In genomic region chr10:73732426-73732825, GRCh38 we compare ENCODE assay signal across 16 cellular contexts. TPM values are rescaled to one million over a fixed set of nuclear protein-coding genes. Genes with fewer than 3 reads are reported as not detected.
DNase-seq lines count a peak whose midpoint lies in the region; ATAC-seq and TF ChIP-seq lines count a peak whose summit lies in the region.
"Had no signal": no experiment of that assay in that cellular context is flagged by ENCODE, and none has a peak within 500 bp of the region (broad histone marks: within the 10 kb centered on the region; RNA-seq: fewer than 3 reads in every experiment).

No MANE protein-coding gene starts in this region.

- peaks cover 25% of the 10 kb centered on the region for H3K36me3 Mint-ChIP-seq in CD4-positive, alpha-beta T cell (ENCODE audit: low read depth)
- H3K36me3 Mint-ChIP-seq in Caco-2 (ENCODE audit: insufficient read depth, unreplicated experiment), result peaks cover 26% of the 10 kb centered on the region
- H3K36me3 Mint-ChIP-seq in activated naive CD8-positive, alpha-beta T cell treated with anti-CD3 and anti-CD28 coated beads for 36 hours, result peaks cover 3% of the 10 kb centered on the region
- no peaks in the 10 kb centered on the region for H3K36me3 Mint-ChIP-seq in natural killer cell

- H3K27me3 ChIP-seq in CD4-positive, alpha-beta T cell (ENCODE audit: control insufficient read depth, insufficient read depth, low read length), result no peaks in the 10 kb centered on the region
- H3K27me3 ChIP-seq in Caco-2 (replicated peaks; ENCODE audit: control insufficient read depth, insufficient read depth, low read length) (no peaks in the 10 kb centered on the region), esophagus muscularis mucosa (no peaks in the 10 kb centered on the region)
- H3K27me3 ChIP-seq: colonic mucosa, foreskin keratinocyte, upper lobe of left lung had no signal

- peaks cover 29% of the 10 kb centered on the region for H3K4me1 Mint-ChIP-seq in CD4-positive, alpha-beta T cell (ENCODE audit: low read depth)
- H3K4me1 Mint-ChIP-seq in Caco-2 (ENCODE audit: low read depth, unreplicated experiment) (no peaks in the 10 kb centered on the region), natural killer cell (peaks cover 12 to 22% of the 10 kb centered on the region in 2 donors)
- H3K4me1 Mint-ChIP-seq in activated naive CD8-positive, alpha-beta T cell treated with anti-CD3 and anti-CD28 coated beads for 36 hours, result peaks cover 11% of the 10 kb centered on the region

- no peaks in the 10 kb centered on the region for H3K9me3 ChIP-seq in CD4-positive, alpha-beta T cell (ENCODE audit: control insufficient read depth, low read length)
- H3K9me3 ChIP-seq in Caco-2 (no peaks in the 10 kb centered on the region), esophagus muscularis mucosa (no peaks in the 10 kb centered on the region)
- H3K9me3 ChIP-seq: colonic mucosa, upper lobe of left lung had no signal

- DNase-seq in CD4-positive, alpha-beta T cell, result no peak
- DNase-seq in Caco-2 (no peak), natural killer cell (no peak), iPS-NIHi11 (ENCODE audit: low spot score) (no peak), esophagus muscularis mucosa (ENCODE audit: extremely low spot score) (no peak)
- DNase-seq in activated naive CD8-positive, alpha-beta T cell treated with anti-CD3 and anti-CD28 coated beads for 36 hours, result no peak
- DNase-seq: colonic mucosa, DMS53, foreskin keratinocyte, NCI-H2029 treated with DMSO at 0.1 percent for 48 hours, NCI-H510A treated with DMSO at 0.1 percent for 48 hours, Right ventricle myocardium superior had no signal

- H3K27me3 Mint-ChIP-seq in CD4-positive, alpha-beta T cell, result no peaks in the 10 kb centered on the region
- H3K27me3 Mint-ChIP-seq in Caco-2 (ENCODE audit: insufficient read depth, unreplicated experiment) (no peaks in the 10 kb centered on the region), natural killer cell (ENCODE audit: low read depth in 2 of 2) (no peaks in the 10 kb centered on the region)
- H3K27me3 Mint-ChIP-seq in activated naive CD8-positive, alpha-beta T cell treated with anti-CD3 and anti-CD28 coated beads for 36 hours, result no peaks in the 10 kb centered on the region

- H3K27ac ChIP-seq in CD4-positive, alpha-beta T cell (ENCODE audit: low read depth, low read length), result no peak overlapping the region
- no peak overlapping the region for H3K27ac ChIP-seq in esophagus muscularis mucosa (replicated peaks in 1 of 4)
- H3K27ac ChIP-seq: colonic mucosa, foreskin keratinocyte, upper lobe of left lung had no signal

- TF ChIP-seq CTCF in CD4-positive, alpha-beta T cell (IDR thresholded peaks at IDR 0.05), result no peak
- TF ChIP-seq CTCF in Caco-2 (IDR thresholded peaks at IDR 0.05; ENCODE audit: insufficient read depth in 1 of 2, low read depth in 1 of 2, low read length in 1 of 2, severe bottlenecking in 1 of 2, unreplicated experiment in 1 of 2) (no peak), natural killer cell (IDR thresholded peaks at IDR 0.05) (no peak), esophagus muscularis mucosa (IDR thresholded peaks at IDR 0.05) (no peak)

- POLR2A ChIA-PET in CD4-positive, alpha-beta T cell (lab: Charles Lee), result interaction anchor here (3.6 kb wide), 1 partner anchor 11 kb away, joined by 84 read pairs; the partner anchor contains the start of gene SEC24C
- POLR2A ChIA-PET in Caco-2 (lab: Charles Lee), result no interaction called here

- 95% methylated on average over 8 of the region's 20 CpGs for WGBS in esophagus muscularis mucosa

- H3K4me3 Mint-ChIP-seq in CD4-positive, alpha-beta T cell, result peak overlapping the region; percentile 68
- H3K4me3 Mint-ChIP-seq in Caco-2 (ENCODE audit: unreplicated experiment) (peak overlapping the region; percentile 52), natural killer cell (peak overlapping the region; percentile 56)
- H3K4me3 Mint-ChIP-seq in activated naive CD8-positive, alpha-beta T cell treated with anti-CD3 and anti-CD28 coated beads for 36 hours, result peak overlapping the region; percentile 40

- TF ChIP-seq POLR2A in esophagus muscularis mucosa (IDR thresholded peaks at IDR 0.05; ENCODE audit: low read depth), result no peak

- CTCF ChIA-PET in CD4-positive, alpha-beta T cell (lab: Charles Lee), result interaction anchor here (1.0 kb wide), 1 partner anchor 15 kb away, joined by 3 read pairs; no protein-coding TSS in a partner anchor
- CTCF ChIA-PET in Caco-2 (lab: Charles Lee), result no interaction called here

- ATAC-seq in CD4-positive, alpha-beta T cell (ENCODE audit: poor library complexity), result no peak
- ATAC-seq in natural killer cell (no peak), GM21576 (IDR thresholded peaks at IDR 0.05; ENCODE audit: unreplicated experiment) (no peak), GM18858 (IDR thresholded peaks at IDR 0.05; ENCODE audit: unreplicated experiment) (no peak)
- ATAC-seq: foreskin keratinocyte, HepG2 had no signal

- intact Hi-C loops in CD4-positive, alpha-beta T cell (cut with DNase I, micrococcal nuclease), result loop anchor here in 1 of 2 experiments (5.0 to 10.0 kb wide), 2 partner anchors 105 to 422 kb away; partner anchors contain the start of genes ADK and AP3M1
- intact Hi-C loops in Caco-2 (cut with micrococcal nuclease; ENCODE audit: unreplicated experiment), result no loop called here
- intact Hi-C loops in natural killer cell (cut with micrococcal nuclease), result no loop called here
- intact Hi-C loops in esophagus muscularis mucosa (cut with DNase I), result no loop called here

- no TSS peak for BruUV-seq in Caco-2 (replicated peaks; lab: Mats Ljungman, UMichigan)

- no peak for TF ChIP-seq EP300 in esophagus muscularis mucosa (IDR thresholded peaks at IDR 0.05)

- H3K4me3 ChIP-seq in Caco-2 (ENCODE audit: low read depth, low read length) (no peak overlapping the region), esophagus muscularis mucosa (no peak overlapping the region)
- H3K4me3 ChIP-seq: colonic mucosa had no signal

- no peaks in the 10 kb centered on the region for H3K9me3 Mint-ChIP-seq in CD4-positive, alpha-beta T cell
- H3K9me3 Mint-ChIP-seq in Caco-2 (ENCODE audit: unreplicated experiment) (no peaks in the 10 kb centered on the region), natural killer cell (no peaks in the 10 kb centered on the region)
- no peaks in the 10 kb centered on the region for H3K9me3 Mint-ChIP-seq in activated naive CD8-positive, alpha-beta T cell treated with anti-CD3 and anti-CD28 coated beads for 36 hours

- H3K4me1 ChIP-seq in Caco-2 (no peaks in the 10 kb centered on the region), esophagus muscularis mucosa (peaks cover 41 to 55% (median 52%) of the 10 kb centered on the region in 4 donors)

- peak overlapping the region; percentile 73 for H3K27ac Mint-ChIP-seq in CD4-positive, alpha-beta T cell
- no peak overlapping the region for H3K27ac Mint-ChIP-seq in Caco-2 (ENCODE audit: unreplicated experiment)
- H3K27ac Mint-ChIP-seq in activated naive CD8-positive, alpha-beta T cell treated with anti-CD3 and anti-CD28 coated beads for 36 hours, result no peak overlapping the region
- no peak overlapping the region for H3K27ac Mint-ChIP-seq in natural killer cell

- H3K36me3 ChIP-seq in Caco-2 (ENCODE audit: control insufficient read depth, insufficient read depth, low read length) (no peaks in the 10 kb centered on the region), esophagus muscularis mucosa (peaks cover 18 to 56% (median 40%) of the 10 kb centered on the region in 4 donors)
- H3K36me3 ChIP-seq: colonic mucosa had no signal

RNA-seq across cellular contexts. Expression of gene SEC24C, which starts 11.7 kb away (rescaled TPM):
- 10 to 100 TPM; 52.0 to 54.2 TPM for total RNA-seq in CD4-positive, alpha-beta T cell
- total RNA-seq in Caco-2 (2022) (91.0 and 91.2 TPM in 2 replicates), natural killer cell (100 to 1,000 TPM; 153 to 161 (median 160) TPM), esophagus muscularis mucosa (10 to 100 TPM; 42.4 to 61.3 (median 53.5) TPM)
- 10 to 100 TPM; 74.6 to 74.9 TPM for total RNA-seq in activated naive CD8-positive, alpha-beta T cell treated with anti-CD3 and anti-CD28 coated beads for 36 hours

RNA-seq across cellular contexts. Expression of gene AGAP5, which starts 34.5 kb away (rescaled TPM):
- total RNA-seq in CD4-positive, alpha-beta T cell, result 1 to 10 TPM; 4.9 to 5.1 TPM
- 14.3 and 16.7 TPM in 2 replicates for total RNA-seq in Caco-2 (2022)
- 1 to 10 TPM; 5.4 to 6.7 TPM for total RNA-seq in activated naive CD8-positive, alpha-beta T cell treated with anti-CD3 and anti-CD28 coated beads for 36 hours
- total RNA-seq in natural killer cell, result 10 to 100 TPM in 1 of 3 donors, 1 to 10 TPM in 2; 8.4 to 14.6 (median 9.4) TPM
- total RNA-seq in esophagus muscularis mucosa, result 1 to 10 TPM; 2.3 to 6.6 (median 2.8) TPM

RNA-seq across cellular contexts. Expression of gene CHCHD1, which starts 49.4 kb away (rescaled TPM):
- total RNA-seq in CD4-positive, alpha-beta T cell, result 1 to 10 TPM; 6.3 to 6.8 TPM
- total RNA-seq in Caco-2 (2022), result 42.0 and 44.1 TPM in 2 replicates
- 10 to 100 TPM; 34.8 to 38.6 TPM for total RNA-seq in activated naive CD8-positive, alpha-beta T cell treated with anti-CD3 and anti-CD28 coated beads for 36 hours
- total RNA-seq in natural killer cell, result 1 to 10 TPM; 5.2 to 7.0 (median 5.9) TPM
- 10 to 100 TPM; 14.9 to 32.0 (median 25.6) TPM for total RNA-seq in esophagus muscularis mucosa

RNA-seq across cellular contexts. Expression of gene ZSWIM8, which starts 53.0 kb away (rescaled TPM):
- total RNA-seq in CD4-positive, alpha-beta T cell, result 10 to 100 TPM; 66.4 to 70.7 TPM
- total RNA-seq in Caco-2 (2022), result 93.2 and 103 TPM in 2 replicates
- total RNA-seq in activated naive CD8-positive, alpha-beta T cell treated with anti-CD3 and anti-CD28 coated beads for 36 hours, result 10 to 100 TPM; 31.0 to 35.5 TPM
- 100 to 1,000 TPM; 157 to 161 (median 159) TPM for total RNA-seq in natural killer cell
- 100 to 1,000 TPM in 3 of 4 donors, 10 to 100 TPM in 1; 66.4 to 123 (median 107) TPM for total RNA-seq in esophagus muscularis mucosa
